11 cellular contexts compared by ENCODE assay signal in the genomic region with DNA sequence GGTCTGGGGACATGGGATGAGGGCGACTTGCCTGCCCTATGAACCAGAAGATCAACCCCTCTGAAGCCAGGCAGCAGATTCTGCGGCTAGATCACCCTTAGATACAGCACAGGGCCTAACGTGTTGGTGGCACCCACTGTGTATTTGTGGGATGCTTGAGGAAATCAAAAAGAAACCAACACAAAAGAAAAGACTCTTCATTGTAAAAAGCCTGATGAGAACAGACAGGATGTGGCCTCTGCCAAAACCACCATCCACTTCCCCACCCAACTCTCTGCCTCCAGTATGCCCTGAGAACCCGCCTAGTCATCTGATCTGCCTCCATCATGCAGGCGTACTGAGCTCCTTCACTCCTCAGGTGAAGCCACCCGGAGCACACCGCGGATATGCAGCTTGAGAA.
A peak's percentile ranks its signal among the peaks of the same experiment; 100 is the strongest.
DNase-seq lines count a peak whose midpoint lies in the region; ATAC-seq and TF ChIP-seq lines count a peak whose summit lies in the region.
"Had no signal": no experiment of that assay in that cellular context is flagged by ENCODE, and none has a peak within 500 bp of the region (broad histone marks: within the 10 kb centered on the region; RNA-seq: fewer than 3 reads in every experiment).

No MANE protein-coding gene starts in this region.

- TF ChIP-seq CTCF in CD8-positive, alpha-beta T cell (IDR thresholded peaks at IDR 0.05): no peak
- no peak for TF ChIP-seq CTCF in ovary (IDR thresholded peaks at IDR 0.05)

- no peak overlapping the region for H3K27ac ChIP-seq in CD8-positive, alpha-beta T cell (ENCODE audit: low read depth, low read length)
- no peak overlapping the region for H3K27ac ChIP-seq in ovary

- H3K4me3 ChIP-seq in CD8-positive, alpha-beta T cell (ENCODE audit: low read depth, low read length): no peak overlapping the region
- H3K4me3 ChIP-seq in H7 (ENCODE audit: insufficient read depth, low read depth, low read length) (no peak overlapping the region), ovary (no peak overlapping the region)

- peak overlapping the region; percentile 70 for H3K27ac Mint-ChIP-seq in CD8-positive, alpha-beta T cell
- peak overlapping the region; percentile 43 for H3K27ac Mint-ChIP-seq in activated T-helper 2 cell treated with anti-CD3 and anti-CD28 coated beads, Interferon-gamma antibody, Interleukin-2, Interleukin-4, amounts not matched to agents 10 μg/mL and 5 μg/mL and 100 μg/mL, durations not matched to agents 14 hours and 24 hours and 36 hours

- H3K36me3 Mint-ChIP-seq in CD8-positive, alpha-beta T cell: no peaks in the 10 kb centered on the region
- no peaks in the 10 kb centered on the region for H3K36me3 Mint-ChIP-seq in activated T-helper 2 cell treated with anti-CD3 and anti-CD28 coated beads, Interferon-gamma antibody, Interleukin-2, Interleukin-4, amounts not matched to agents 10 μg/mL and 5 μg/mL and 100 μg/mL, durations not matched to agents 14 hours and 24 hours and 36 hours (ENCODE audit: low read depth)

- ATAC-seq in CD8-positive, alpha-beta T cell: peak; percentile 93
- ATAC-seq in GM21360 (IDR thresholded peaks at IDR 0.05; ENCODE audit: unreplicated experiment) (no peak), GM21390 (IDR thresholded peaks at IDR 0.05; ENCODE audit: unreplicated experiment) (no peak)

- CTCF ChIA-PET in CD8-positive, alpha-beta T cell (lab: Charles Lee): no interaction called here

- H3K4me1 Mint-ChIP-seq in CD8-positive, alpha-beta T cell (ENCODE audit: low read depth): peaks cover 29% of the 10 kb centered on the region
- peaks cover 37% of the 10 kb centered on the region for H3K4me1 Mint-ChIP-seq in activated T-helper 2 cell treated with anti-CD3 and anti-CD28 coated beads, Interferon-gamma antibody, Interleukin-2, Interleukin-4, amounts not matched to agents 10 μg/mL and 5 μg/mL and 100 μg/mL, durations not matched to agents 14 hours and 24 hours and 36 hours (ENCODE audit: low read depth)

- H3K4me1 ChIP-seq in CD8-positive, alpha-beta T cell (ENCODE audit: insufficient read depth, low read length): peaks cover 28% of the 10 kb centered on the region
- no peaks in the 10 kb centered on the region for H3K4me1 ChIP-seq in ovary (ENCODE audit: insufficient read depth)

- no peak for TF ChIP-seq EP300 in ovary (IDR thresholded peaks at IDR 0.05)

- H3K27me3 ChIP-seq in CD8-positive, alpha-beta T cell (ENCODE audit: insufficient read depth, low read length): no peaks in the 10 kb centered on the region
- H3K27me3 ChIP-seq in H7 (ENCODE audit: control insufficient read depth, insufficient read depth, low read length): no peaks in the 10 kb centered on the region
- H3K27me3 ChIP-seq in ovary: no peaks in the 10 kb centered on the region

- TF ChIP-seq POLR2A in ovary (IDR thresholded peaks at IDR 0.05): no peak

- H3K4me3 Mint-ChIP-seq in CD8-positive, alpha-beta T cell: peak overlapping the region; percentile 8
- H3K4me3 Mint-ChIP-seq in activated T-helper 2 cell treated with anti-CD3 and anti-CD28 coated beads, Interferon-gamma antibody, Interleukin-2, Interleukin-4, amounts not matched to agents 10 μg/mL and 5 μg/mL and 100 μg/mL, durations not matched to agents 14 hours and 24 hours and 36 hours (ENCODE audit: low read depth): peak overlapping the region; percentile 14

- H3K27me3 Mint-ChIP-seq in CD8-positive, alpha-beta T cell (ENCODE audit: low read depth): peaks cover 16% of the 10 kb centered on the region
- H3K27me3 Mint-ChIP-seq in activated T-helper 2 cell treated with anti-CD3 and anti-CD28 coated beads, Interferon-gamma antibody, Interleukin-2, Interleukin-4, amounts not matched to agents 10 μg/mL and 5 μg/mL and 100 μg/mL, durations not matched to agents 14 hours and 24 hours and 36 hours (ENCODE audit: low read depth): peaks cover 31% of the 10 kb centered on the region

- H3K36me3 ChIP-seq in CD8-positive, alpha-beta T cell (ENCODE audit: insufficient read depth, low read length): no peaks in the 10 kb centered on the region
- no peaks in the 10 kb centered on the region for H3K36me3 ChIP-seq in H7 (replicated peaks; ENCODE audit: control insufficient read depth, insufficient read depth, low read length)
- no peaks in the 10 kb centered on the region for H3K36me3 ChIP-seq in ovary

- peaks cover 9% of the 10 kb centered on the region for H3K9me3 Mint-ChIP-seq in CD8-positive, alpha-beta T cell
- H3K9me3 Mint-ChIP-seq in activated T-helper 2 cell treated with anti-CD3 and anti-CD28 coated beads, Interferon-gamma antibody, Interleukin-2, Interleukin-4, amounts not matched to agents 10 μg/mL and 5 μg/mL and 100 μg/mL, durations not matched to agents 14 hours and 24 hours and 36 hours: peaks cover 10% of the 10 kb centered on the region

- intact Hi-C loops in CD8-positive, alpha-beta T cell (cut with DNase I, micrococcal nuclease): no loop called here
- intact Hi-C loops in activated T-helper 2 cell treated with anti-CD3 and anti-CD28 coated beads, Interferon-gamma antibody, Interleukin-2, Interleukin-4, amounts not matched to agents 10 μg/mL and 5 μg/mL and 100 μg/mL, durations not matched to agents 14 hours and 24 hours and 36 hours (cut with micrococcal nuclease): no loop called here
- intact Hi-C loops in ovary (cut with DNase I): no loop called here

- 94 to 96% (median 96%) methylated on average over 8 of the region's 8 CpGs for WGBS in ovary, 3 donors

- POLR2A ChIA-PET in CD8-positive, alpha-beta T cell (lab: Charles Lee): no interaction called here

- peak in 6 of 7 experiments; percentile 24 to 65 (median 40) for DNase-seq in CD8-positive, alpha-beta T cell
- DNase-seq in NK-92 treated with Interleukin-12 subunit alpha and Interleukin-12 subunit beta, amount 100 ng/mL, for 24 hours (lab: John Stamatoyannopoulos, UW): peak; percentile 14
- peak; percentile 73 for DNase-seq in activated T-helper 2 cell treated with anti-CD3 and anti-CD28 coated beads, Interferon-gamma antibody, Interleukin-2, Interleukin-4, amounts not matched to agents 10 μg/mL and 5 μg/mL and 100 μg/mL, durations not matched to agents 14 hours and 24 hours and 36 hours (ENCODE audit: low spot score)
- DNase-seq in stimulated activated CD4-positive, alpha-beta T cell treated with anti-CD3 and anti-CD28 coated beads, Interleukin-1b, Interleukin-23, amount 100 ng/mL, for 24 hours (ENCODE audit: low read depth in 4 of 4, low spot score in 1 of 4): peak in 3 of 4 experiments; percentile 7 to 25 (median 11)
- no peak for DNase-seq in H7
- no peak for DNase-seq in ovary
- DNase-seq: DMS 273 treated with DMSO at 0.1 percent for 48 hours, NCI-H2081, SHP77 had no signal

- H3K9me3 ChIP-seq in CD8-positive, alpha-beta T cell (ENCODE audit: low read length): no peaks in the 10 kb centered on the region
- no peaks in the 10 kb centered on the region for H3K9me3 ChIP-seq in ovary

Comparison
In these comparisons a context has a peak if more than half of its experiments do, and no peak if none do; other contexts are left out.
1. DNase-seq: peak in CD8-positive, alpha-beta T cell (6 of 7), NK-92 treated with Interleukin-12 subunit alpha and Interleukin-12 subunit beta, amount 100 ng/mL, for 24 hours (single experiment), activated T-helper 2 cell treated with anti-CD3 and anti-CD28 coated beads, Interferon-gamma antibody, Interleukin-2, Interleukin-4, amounts not matched to agents 10 μg/mL and 5 μg/mL and 100 μg/mL, durations not matched to agents 14 hours and 24 hours and 36 hours (single experiment) and stimulated activated CD4-positive, alpha-beta T cell treated with anti-CD3 and anti-CD28 coated beads, Interleukin-1b, Interleukin-23, amount 100 ng/mL, for 24 hours (3 of 4); none in H7 (single experiment) and ovary (0 of 5).